ENCODE assay signal across 14 cellular contexts in the genomic region with DNA sequence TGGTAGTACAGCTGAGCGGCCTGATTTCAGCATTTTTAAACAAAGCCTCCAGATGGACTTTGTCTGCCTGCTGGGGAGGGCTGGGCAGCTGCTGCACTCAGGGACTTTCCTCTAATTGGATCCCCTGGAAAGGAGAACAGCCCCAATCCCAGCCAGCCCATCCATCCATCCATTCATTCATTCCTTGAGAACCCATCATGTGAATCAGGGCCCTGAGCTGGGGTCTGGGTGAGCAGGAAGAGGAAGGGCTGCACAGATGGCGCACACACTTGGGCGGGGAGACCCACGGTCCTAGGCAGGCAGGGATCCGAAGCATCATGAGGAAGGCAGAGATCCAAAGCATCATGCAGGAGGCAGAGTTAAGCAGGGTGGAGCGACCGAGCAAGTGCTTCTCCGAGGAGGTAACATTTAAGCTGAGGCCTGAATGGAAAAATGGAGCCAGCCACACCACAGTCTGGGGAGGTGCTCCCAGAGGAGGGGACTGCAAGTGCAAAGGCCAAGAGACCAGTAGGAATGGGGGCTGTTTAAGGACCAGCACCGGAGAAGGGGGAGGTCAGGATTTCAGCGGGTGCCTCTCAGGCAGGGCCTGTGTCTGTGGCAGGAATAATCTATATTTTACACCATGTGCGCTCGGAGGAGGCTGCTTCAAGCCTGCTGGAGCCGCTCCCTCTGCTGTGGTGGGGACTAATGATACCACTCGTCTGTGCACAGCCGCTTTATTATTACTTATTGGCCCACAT. TPM values are rescaled to one million over a fixed set of nuclear protein-coding genes. Genes with fewer than 3 reads are reported as not detected.
DNase-seq lines count a peak whose midpoint lies in the region; ATAC-seq and TF ChIP-seq lines count a peak whose summit lies in the region.
"Had no signal": no experiment of that assay in that cellular context is flagged by ENCODE, and none has a peak within 500 bp of the region (broad histone marks: within the 10 kb centered on the region; RNA-seq: fewer than 3 reads in every experiment).

No MANE protein-coding gene starts in this region.

- H3K27ac Mint-ChIP-seq in natural killer cell (no peak overlapping the region), brain (peak overlapping the region; percentile 39 to 99 (median 95))
- no peak overlapping the region for H3K27ac Mint-ChIP-seq in natural killer cell treated with Interleukin-12 subunit alpha and Interleukin-12 subunit beta and Interleukin-15 and Interleukin-18, amount 100 ng/mL, for 72 hours
- no peak overlapping the region for H3K27ac Mint-ChIP-seq in activated CD4-positive, alpha-beta T cell treated with anti-CD3 and anti-CD28 coated beads, Interleukin-2, amount 10 ng/mL, durations not matched to agents 7 days and 5 days
- H3K27ac Mint-ChIP-seq: activated naive CD8-positive, alpha-beta T cell treated with anti-CD3 and anti-CD28 coated beads, Interleukin-2, amount 50 U/mL, for 24 hours; CD8-positive, alpha-beta T cell; effector memory CD8-positive, alpha-beta T cell; T-helper 2 cell treated with Interferon-gamma antibody and Interleukin-4, amounts not matched to agents 5 μg/mL and 100 μg/mL, for 36 hours had no signal

- TF ChIP-seq CTCF in natural killer cell (IDR thresholded peaks at IDR 0.05) (no peak), brain (conservative IDR thresholded peaks at IDR 0.05) (no peak)

- peak overlapping the region; percentile 17 for H3K4me3 Mint-ChIP-seq in natural killer cell
- H3K4me3 Mint-ChIP-seq in natural killer cell treated with Interleukin-12 subunit alpha and Interleukin-12 subunit beta and Interleukin-15 and Interleukin-18, amount 100 ng/mL, for 72 hours, result no peak overlapping the region
- peak overlapping the region in 3 of 5 experiments; percentile 3 to 46 (median 42) for H3K4me3 Mint-ChIP-seq in brain
- H3K4me3 Mint-ChIP-seq in activated CD4-positive, alpha-beta T cell treated with anti-CD3 and anti-CD28 coated beads, Interleukin-2, amount 10 ng/mL, durations not matched to agents 7 days and 5 days, result no peak overlapping the region
- H3K4me3 Mint-ChIP-seq: activated naive CD8-positive, alpha-beta T cell treated with anti-CD3 and anti-CD28 coated beads, Interleukin-2, amount 50 U/mL, for 24 hours; effector memory CD8-positive, alpha-beta T cell; T-helper 2 cell treated with Interferon-gamma antibody and Interleukin-4, amounts not matched to agents 5 μg/mL and 100 μg/mL, for 36 hours had no signal

- no peaks in the 10 kb centered on the region for H3K36me3 Mint-ChIP-seq in natural killer cell
- H3K36me3 Mint-ChIP-seq in natural killer cell treated with Interleukin-12 subunit alpha and Interleukin-12 subunit beta and Interleukin-15 and Interleukin-18, amount 100 ng/mL, for 72 hours, result no peaks in the 10 kb centered on the region
- no peaks in the 10 kb centered on the region for H3K36me3 Mint-ChIP-seq in brain
- no peaks in the 10 kb centered on the region for H3K36me3 Mint-ChIP-seq in activated CD4-positive, alpha-beta T cell treated with anti-CD3 and anti-CD28 coated beads, Interleukin-2, amount 10 ng/mL, durations not matched to agents 7 days and 5 days (ENCODE audit: low read depth)
- H3K36me3 Mint-ChIP-seq: CD8-positive, alpha-beta T cell; immature natural killer cell had no signal

- peaks cover 6 to 15% of the 10 kb centered on the region in 2 donors for H3K4me1 Mint-ChIP-seq in natural killer cell
- peaks cover 7 to 11% of the 10 kb centered on the region in 2 donors for H3K4me1 Mint-ChIP-seq in natural killer cell treated with Interleukin-12 subunit alpha and Interleukin-12 subunit beta and Interleukin-15 and Interleukin-18, amount 100 ng/mL, for 72 hours (ENCODE audit: low read depth in 2 of 2)
- H3K4me1 Mint-ChIP-seq in brain, result peaks cover 78% of the 10 kb centered on the region
- H3K4me1 Mint-ChIP-seq in activated CD4-positive, alpha-beta T cell treated with anti-CD3 and anti-CD28 coated beads, Interleukin-2, amount 10 ng/mL, durations not matched to agents 7 days and 5 days, result peaks cover 5% of the 10 kb centered on the region

- H3K27me3 Mint-ChIP-seq in natural killer cell (ENCODE audit: low read depth in 2 of 2) (peaks cover 0 to 2% of the 10 kb centered on the region in 2 donors), brain (no peaks in the 10 kb centered on the region)
- H3K27me3 Mint-ChIP-seq in natural killer cell treated with Interleukin-12 subunit alpha and Interleukin-12 subunit beta and Interleukin-15 and Interleukin-18, amount 100 ng/mL, for 72 hours, result no peaks in the 10 kb centered on the region
- H3K27me3 Mint-ChIP-seq in activated CD4-positive, alpha-beta T cell treated with anti-CD3 and anti-CD28 coated beads, Interleukin-2, amount 10 ng/mL, durations not matched to agents 7 days and 5 days, result peaks cover 9% of the 10 kb centered on the region
- H3K27me3 Mint-ChIP-seq: activated naive CD8-positive, alpha-beta T cell treated with anti-CD3 and anti-CD28 coated beads, Interleukin-2, amount 50 U/mL, for 24 hours had no signal

- ATAC-seq in natural killer cell (no peak), Right ventricle myocardium inferior (no peak), GM21528 (IDR thresholded peaks at IDR 0.05; ENCODE audit: low FRiP score, unreplicated experiment) (no peak)
- ATAC-seq in natural killer cell treated with Interleukin-12 subunit alpha and Interleukin-12 subunit beta and Interleukin-15 and Interleukin-18, amount 100 ng/mL, for 72 hours, result no peak

- no peak for DNase-seq in natural killer cell
- no peak for DNase-seq in natural killer cell treated with Interleukin-12 subunit alpha and Interleukin-12 subunit beta and Interleukin-15 and Interleukin-18, amount 100 ng/mL, for 72 hours (ENCODE audit: low spot score)
- peak; percentile 36 for DNase-seq in mucosa of gallbladder (ENCODE audit: low spot score)
- DNase-seq in activated CD4-positive, alpha-beta T cell treated with anti-CD3 and anti-CD28 coated beads, Interleukin-2, amount 10 ng/mL, durations not matched to agents 7 days and 5 days, result no peak
- no peak for DNase-seq in DMS153 (lab: John Stamatoyannopoulos, UW)
- no peak for DNase-seq in Right ventricle myocardium inferior (ENCODE audit: missing footprints)
- DNase-seq: GOT3 had no signal

- CTCF ChIA-PET in activated CD4-positive, alpha-beta T cell treated with anti-CD3 and anti-CD28 coated beads, Interleukin-2, amount 10 ng/mL, durations not matched to agents 7 days and 5 days (lab: Charles Lee), result interaction anchor here (0.6 to 1.1 kb wide), 3 partner anchors 30 to 1087 kb away, joined by 3 to 4 read pairs (median 3); no protein-coding TSS in a partner anchor

- POLR2A ChIA-PET in activated CD4-positive, alpha-beta T cell treated with anti-CD3 and anti-CD28 coated beads, Interleukin-2, amount 10 ng/mL, durations not matched to agents 7 days and 5 days (lab: Charles Lee), result no interaction called here

- intact Hi-C loops in natural killer cell (cut with micrococcal nuclease) (loop anchor here (2.0 to 5.0 kb wide), 3 partner anchors 793 to 1023 kb away; a partner anchor contains a TSS), Right ventricle myocardium inferior (cut with DNase I) (loop anchor here (2.0 to 10.0 kb wide), 4 partner anchors 560 to 1022 kb away; a partner anchor contains a TSS)

- H3K9me3 Mint-ChIP-seq in natural killer cell (no peaks in the 10 kb centered on the region), brain (peaks cover 0 to 9% (median 0%) of the 10 kb centered on the region in 5 experiments)
- no peaks in the 10 kb centered on the region for H3K9me3 Mint-ChIP-seq in natural killer cell treated with Interleukin-12 subunit alpha and Interleukin-12 subunit beta and Interleukin-15 and Interleukin-18, amount 100 ng/mL, for 72 hours
- no peaks in the 10 kb centered on the region for H3K9me3 Mint-ChIP-seq in activated CD4-positive, alpha-beta T cell treated with anti-CD3 and anti-CD28 coated beads, Interleukin-2, amount 10 ng/mL, durations not matched to agents 7 days and 5 days
- H3K9me3 Mint-ChIP-seq: activated naive CD8-positive, alpha-beta T cell treated with anti-CD3 and anti-CD28 coated beads, Interleukin-2, amount 50 U/mL, for 24 hours; CD8-positive, alpha-beta T cell; effector memory CD8-positive, alpha-beta T cell; immature natural killer cell; T-helper 2 cell treated with Interferon-gamma antibody and Interleukin-4, amounts not matched to agents 5 μg/mL and 100 μg/mL, for 36 hours had no signal

RNA-seq across cellular contexts. Expression of a gene that starts 45.6 kb away (rescaled TPM):
- total RNA-seq in natural killer cell (10 to 100 TPM; 15.4 to 22.7 (median 22.1) TPM), mucosa of gallbladder (47.7 TPM), Right ventricle myocardium inferior (21.3 TPM)
- total RNA-seq in natural killer cell treated with Interleukin-12 subunit alpha and Interleukin-12 subunit beta and Interleukin-15 and Interleukin-18, amount 100 ng/mL, for 72 hours, result 10 to 100 TPM; 29.4 to 54.9 TPM
- polyA plus RNA-seq in brain (ENCODE audit: insufficient read depth, low read depth, low replicate concordance), result 19.0 TPM
- total RNA-seq in activated CD4-positive, alpha-beta T cell treated with anti-CD3 and anti-CD28 coated beads, Interleukin-2, amount 10 ng/mL, durations not matched to agents 7 days and 5 days, result 10 to 100 TPM; 27.1 to 30.6 TPM

RNA-seq across cellular contexts. Expression of a gene that starts 53.2 kb away (rescaled TPM):
- total RNA-seq in natural killer cell, result 10 to 100 TPM; 18.8 to 21.4 (median 20.4) TPM
- 100 to 1,000 TPM in 1 of 2 donors, 10 to 100 TPM in 1; 99.5 to 202 TPM for total RNA-seq in natural killer cell treated with Interleukin-12 subunit alpha and Interleukin-12 subunit beta and Interleukin-15 and Interleukin-18, amount 100 ng/mL, for 72 hours
- polyA plus RNA-seq in brain (ENCODE audit: insufficient read depth, low read depth, low replicate concordance), result 114 TPM
- 7.8 TPM for total RNA-seq in mucosa of gallbladder
- total RNA-seq in activated CD4-positive, alpha-beta T cell treated with anti-CD3 and anti-CD28 coated beads, Interleukin-2, amount 10 ng/mL, durations not matched to agents 7 days and 5 days, result 100 to 1,000 TPM; 127 to 131 TPM
- 6.9 TPM for total RNA-seq in Right ventricle myocardium inferior

Comparison
In these comparisons a context has a peak if more than half of its experiments do, and no peak if none do; other contexts are left out.
1. H3K4me3 Mint-ChIP-seq: peak in natural killer cell (single experiment) and brain (3 of 5); none in natural killer cell treated with Interleukin-12 subunit alpha and Interleukin-12 subunit beta and Interleukin-15 and Interleukin-18, amount 100 ng/mL, for 72 hours (single experiment) and activated CD4-positive, alpha-beta T cell treated with anti-CD3 and anti-CD28 coated beads, Interleukin-2, amount 10 ng/mL, durations not matched to agents 7 days and 5 days (single experiment).
2. RNA of a gene that starts 53.2 kb away (total RNA-seq): 99.5 to 202 TPM in natural killer cell treated with Interleukin-12 subunit alpha and Interleukin-12 subunit beta and Interleukin-15 and Interleukin-18, amount 100 ng/mL, for 72 hours and 127 to 131 TPM in activated CD4-positive, alpha-beta T cell treated with anti-CD3 and anti-CD28 coated beads, Interleukin-2, amount 10 ng/mL, durations not matched to agents 7 days and 5 days; 18.8 to 21.4 TPM in natural killer cell, 7.8 TPM in mucosa of gallbladder (single experiment) and 6.9 TPM in Right ventricle myocardium inferior (single experiment); every median in the first group is over 4 times any median in the second.
3. H3K27ac Mint-ChIP-seq: peak in brain (5 of 5); none in natural killer cell (0 of 2), natural killer cell treated with Interleukin-12 subunit alpha and Interleukin-12 subunit beta and Interleukin-15 and Interleukin-18, amount 100 ng/mL, for 72 hours (0 of 2) and activated CD4-positive, alpha-beta T cell treated with anti-CD3 and anti-CD28 coated beads, Interleukin-2, amount 10 ng/mL, durations not matched to agents 7 days and 5 days (single experiment).